In genomic region chr3:17154221-17154620, GRCh38 we compare ENCODE assay signal across 25 cellular contexts.
"Had no signal": no experiment of that assay in that cellular context is flagged by ENCODE, and none has a peak within 500 bp of the region (broad histone marks: within the 10 kb centered on the region; RNA-seq: fewer than 3 reads in every experiment).

No MANE protein-coding gene starts in this region.

- H3K27ac ChIP-seq: body of pancreas, cardiac muscle cell, neutrophil, ovary, prostate gland, spleen, upper lobe of left lung had no signal

- H3K9me3 ChIP-seq: body of pancreas, neutrophil, prostate gland had no signal

- H3K4me3 ChIP-seq: body of pancreas, cardiac muscle cell, lung, ovary, prostate gland, spleen, upper lobe of left lung had no signal

- H3K4me1 Mint-ChIP-seq: WTC11 had no signal

- H3K27me3 ChIP-seq: body of pancreas, cardiac muscle cell, neutrophil, ovary, spleen, upper lobe of left lung had no signal

- H3K27me3 Mint-ChIP-seq: activated T-cell treated with anti-CD3 and anti-CD28 coated beads, Interleukin-2, amount 50 U/mL, for 24 hours; activated T-helper 17 cell treated with anti-CD3 and anti-CD28 coated beads, Interleukin-2, amount 50 U/mL, for 72 hours; dendritic cell treated with granulocyte-macrophage colony-stimulating factor and Interleukin-4, amounts not matched to agents 40 ng/mL and 50 ng/mL, for 4 days had no signal

- H3K4me3 Mint-ChIP-seq: activated T-cell treated with anti-CD3 and anti-CD28 coated beads, Interleukin-2, amount 50 U/mL, for 24 hours; activated T-helper 17 cell treated with anti-CD3 and anti-CD28 coated beads, Interleukin-2, amount 50 U/mL, for 72 hours; dendritic cell treated with granulocyte-macrophage colony-stimulating factor and Interleukin-4, amounts not matched to agents 40 ng/mL and 50 ng/mL, for 4 days; naive thymus-derived CD4-positive, alpha-beta T cell; WTC11 had no signal

- H3K27ac Mint-ChIP-seq: activated T-cell treated with anti-CD3 and anti-CD28 coated beads, Interleukin-2, amount 50 U/mL, for 24 hours; activated T-helper 17 cell treated with anti-CD3 and anti-CD28 coated beads, Interleukin-2, amount 50 U/mL, for 72 hours; dendritic cell treated with granulocyte-macrophage colony-stimulating factor and Interleukin-4, amounts not matched to agents 40 ng/mL and 50 ng/mL, for 4 days; WTC11 had no signal

- ATAC-seq: activated T-helper 17 cell treated with anti-CD3 and anti-CD28 coated beads, Interleukin-2, amount 50 U/mL, for 72 hours; body of pancreas; esophagus mucosa; left lobe of liver; naive thymus-derived CD4-positive, alpha-beta T cell; stimulated activated naive CD8-positive, alpha-beta T cell treated with anti-CD3 and anti-CD28 coated beads, Interleukin-15, Interleukin-2, amounts not matched to agents 100 U/mL and 50 U/mL, for 24 hours; WTC11 had no signal

- H3K4me1 ChIP-seq: body of pancreas, prostate gland, upper lobe of left lung had no signal

- DNase-seq: activated CD4-positive, alpha-beta T cell treated with anti-CD3 and anti-CD28 coated beads for 4 hours; activated CD4-positive, alpha-beta T cell treated with anti-CD3 and anti-CD28 coated beads, Interleukin-2, amount 50 U/mL, for 48 hours; activated naive CD4-positive, alpha-beta T cell treated with Interleukin-2 at 50 U/mL for 16 hours; activated T-cell treated with anti-CD3 and anti-CD28 coated beads, Interleukin-2, amount 50 U/mL, for 24 hours; anterior cingulate cortex; body of pancreas; effector CD4-positive, alpha-beta T cell; foreskin melanocyte; naive thymus-derived CD4-positive, alpha-beta T cell; ovary; spleen; stimulated activated CD4-positive, alpha-beta T cell treated with anti-CD3 and anti-CD28 coated beads, Interleukin-4, amount 100 ng/mL, for 1 hour; stimulated activated naive CD8-positive, alpha-beta T cell treated with anti-CD3 and anti-CD28 coated beads, Interleukin-15, Interleukin-2, amounts not matched to agents 100 U/mL and 50 U/mL, for 24 hours; T-helper 1 cell; T-helper 9 cell; upper lobe of left lung had no signal

- H3K36me3 ChIP-seq: cardiac muscle cell, ovary, prostate gland had no signal
